Comparison of ENCODE assay signal across 17 cellular contexts in the genomic region with DNA sequence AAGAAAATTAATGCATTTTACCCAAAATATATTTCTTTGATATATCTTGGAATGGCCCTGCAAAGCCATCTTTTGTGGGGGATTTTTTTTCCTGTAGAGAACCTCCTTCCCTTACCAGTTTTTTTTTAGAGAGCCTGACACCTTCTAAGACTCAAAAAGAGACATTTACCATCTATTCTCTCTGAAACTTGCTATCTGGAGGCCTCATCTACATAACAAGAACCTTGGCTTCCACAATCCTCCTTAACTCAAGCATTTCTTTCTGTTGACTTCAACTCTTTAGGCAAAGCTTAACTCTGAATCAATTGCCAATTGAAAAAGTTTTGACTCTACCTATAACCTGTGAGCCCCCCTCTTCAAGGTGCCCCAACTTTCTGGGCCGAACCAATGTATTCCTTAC. TPM values are rescaled to one million over a fixed set of nuclear protein-coding genes. Genes with fewer than 3 reads are reported as not detected.
DNase-seq lines count a peak whose midpoint lies in the region; ATAC-seq lines count a peak whose summit lies in the region.
"Had no signal": no experiment of that assay in that cellular context is flagged by ENCODE, and none has a peak within 500 bp of the region (broad histone marks: within the 10 kb centered on the region; RNA-seq: fewer than 3 reads in every experiment).

No MANE protein-coding gene starts in this region.

- H3K4me1 ChIP-seq in NT2/D1 (ENCODE audit: insufficient read depth, insufficient read length) = no peaks in the 10 kb centered on the region
- H3K4me1 ChIP-seq: BLaER1 treated with 17β-estradiol and CSF1 and Interleukin-3, amounts not matched to agents 10 nM and 100 nM had no signal

- H3K36me3 ChIP-seq in H7 (replicated peaks; ENCODE audit: control insufficient read depth, insufficient read depth, low read length) (no peaks in the 10 kb centered on the region), NT2/D1 (ENCODE audit: insufficient read depth, insufficient read length, low read length) (no peaks in the 10 kb centered on the region)
- H3K36me3 ChIP-seq: BLaER1 treated with 17β-estradiol and CSF1 and Interleukin-3, amounts not matched to agents 10 nM and 100 nM had no signal

- H3K4me3 ChIP-seq in H7 (ENCODE audit: insufficient read depth, low read depth, low read length) = no peak overlapping the region
- no peak overlapping the region for H3K4me3 ChIP-seq in NT2/D1 (ENCODE audit: insufficient read length, low read depth)
- H3K4me3 ChIP-seq: BLaER1 treated with 17β-estradiol and CSF1 and Interleukin-3, amounts not matched to agents 10 nM and 100 nM; GM12878 had no signal

- ATAC-seq in HG03159 (IDR thresholded peaks at IDR 0.05; ENCODE audit: unreplicated experiment) (no peak), sciatic nerve (no peak)
- ATAC-seq: CD8-positive, alpha-beta T cell; GM12878; HCT116 had no signal

- DNase-seq in H7 (peak; percentile 18), NT2/D1 (ENCODE audit: low read depth, low spot score) (peak; percentile 55), iPS DF 4.7 (ENCODE audit: extremely low read depth, low spot score) (peak; percentile 25), retina (no peak), RPMI8226 (no peak), sciatic nerve (ENCODE audit: low spot score) (no peak)
- DNase-seq: Calu3; CD8-positive, alpha-beta T cell; DMS79 treated with DMSO at 0.1 percent for 48 hours; HFFc6 had no signal

- H3K27me3 ChIP-seq in H7 (ENCODE audit: control insufficient read depth, insufficient read depth, low read length) (no peaks in the 10 kb centered on the region), NT2/D1 (ENCODE audit: insufficient read depth, insufficient read length) (no peaks in the 10 kb centered on the region)
- H3K27me3 ChIP-seq: BLaER1 treated with 17β-estradiol and CSF1 and Interleukin-3, amounts not matched to agents 10 nM and 100 nM had no signal

- H3K9ac ChIP-seq in NT2/D1 (ENCODE audit: insufficient read length, low read depth) = no peak overlapping the region
- H3K9ac ChIP-seq: BLaER1 treated with 17β-estradiol and CSF1 and Interleukin-3, amounts not matched to agents 10 nM and 100 nM had no signal

- H3K9me3 ChIP-seq in NT2/D1 (ENCODE audit: insufficient read depth, low read length) = no peaks in the 10 kb centered on the region
- H3K9me3 ChIP-seq: BLaER1 treated with 17β-estradiol and CSF1 and Interleukin-3, amounts not matched to agents 10 nM and 100 nM had no signal

- intact Hi-C loops in sciatic nerve (cut with DNase I) = no loop called here

RNA-seq across cellular contexts. Expression of gene SLC45A2, which starts 6.2 kb away (rescaled TPM):
- 0.14 TPM in 1 of 2 replicates, not detected in the other for total RNA-seq in H7 (2014; rRNA removed; shearing (Covaris generic))
- not detected for total RNA-seq in sciatic nerve
- total RNA-seq: A172; B cell; Calu3; CD8-positive, alpha-beta T cell; HFFc6 had no signal

RNA-seq across cellular contexts. Expression of gene AMACR, which starts 29.5 kb away (rescaled TPM):
- total RNA-seq in H7 (2014; rRNA removed; shearing (Covaris generic)) = 10.5 and 18.3 TPM in 2 replicates
- total RNA-seq in sciatic nerve = 7.6 TPM

RNA-seq across cellular contexts. Expression of gene RXFP3, which starts 42.1 kb away (rescaled TPM):
- 0.22 TPM in 1 of 2 replicates, not detected in the other for total RNA-seq in H7 (2014; rRNA removed; shearing (Covaris generic))
- total RNA-seq in sciatic nerve = not detected
- total RNA-seq: A172; B cell; Calu3; CD8-positive, alpha-beta T cell; G401; GM12878; HFFc6 had no signal

Comparison
In these comparisons a context has a peak if more than half of its experiments do, and no peak if none do; other contexts are left out.
1. DNase-seq: peak in H7 (single experiment), NT2/D1 (single experiment) and iPS DF 4.7 (single experiment); none in retina (single experiment), RPMI8226 (single experiment) and sciatic nerve (single experiment).